5 cellular contexts compared by ENCODE assay signal in the genomic region with DNA sequence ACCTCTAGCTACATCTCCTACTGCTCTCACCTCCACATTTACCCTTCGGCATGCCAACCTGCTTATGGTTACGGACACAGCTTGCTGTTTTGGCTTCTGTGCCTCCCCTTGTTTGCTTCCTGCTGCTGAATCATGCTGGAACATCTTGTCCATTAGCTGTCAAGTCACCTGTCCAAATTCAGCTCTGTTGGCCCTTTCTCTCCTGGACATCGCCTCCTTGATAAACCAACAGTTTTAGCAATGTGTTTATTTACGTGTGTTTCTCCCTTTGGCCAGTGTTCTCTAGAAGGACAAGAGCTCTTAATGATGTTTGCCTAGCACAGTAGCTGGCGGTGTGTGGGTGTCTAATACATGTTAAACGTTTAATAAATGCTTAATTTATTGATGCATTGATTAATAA. TPM values are rescaled to one million over a fixed set of nuclear protein-coding genes. Genes with fewer than 3 reads are reported as not detected.
"Had no signal": no experiment of that assay in that cellular context is flagged by ENCODE, and none has a peak within 500 bp of the region (broad histone marks: within the 10 kb centered on the region; RNA-seq: fewer than 3 reads in every experiment).

No MANE protein-coding gene starts in this region.

RNA-seq across cellular contexts. Expression of a gene that starts 31.4 kb away (rescaled TPM):
- total RNA-seq: GM23338, H1, H4, H7, H9 had no signal
